Comparison of ENCODE assay signal across 1 cellular context in the genomic region with DNA sequence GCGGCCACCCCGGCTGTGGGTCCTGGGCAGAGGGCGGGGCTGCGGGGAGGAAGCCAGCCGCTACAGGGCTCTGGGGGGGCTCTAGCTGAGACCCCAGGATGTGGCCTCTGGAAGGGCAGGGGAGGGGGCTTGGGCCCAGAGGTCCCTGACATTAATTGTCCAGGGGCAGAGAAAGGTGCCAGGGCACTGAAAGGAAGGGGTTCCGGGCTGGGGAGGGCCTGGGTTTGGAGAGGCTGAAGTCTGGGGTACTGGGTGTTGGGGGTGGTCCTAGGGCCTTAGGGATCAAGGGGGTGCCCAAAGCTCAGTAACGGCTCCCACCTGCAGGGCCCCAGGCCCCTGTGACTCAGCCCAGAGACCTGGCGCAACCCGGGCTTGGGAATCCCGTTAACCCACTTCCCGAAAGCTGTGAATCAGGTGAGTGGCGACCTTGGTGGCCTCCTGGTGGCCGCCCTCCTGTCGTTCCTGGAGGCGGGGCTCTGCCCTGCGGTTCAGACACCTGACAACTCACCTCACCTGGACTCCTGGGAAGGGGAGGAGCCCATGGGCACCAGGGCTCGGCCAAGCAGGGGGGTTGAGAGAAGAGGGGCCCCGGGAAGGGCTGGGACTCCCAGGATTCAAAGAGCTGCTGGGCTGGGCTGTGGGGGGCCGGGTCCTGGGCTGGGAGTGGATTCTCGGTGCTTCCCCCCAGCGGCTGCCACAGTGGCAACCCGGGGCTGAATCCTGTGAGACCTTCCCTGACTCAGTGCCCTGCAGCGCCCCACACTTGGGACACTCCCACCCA.
TF ChIP-seq lines count a peak whose summit lies in the region.

No MANE protein-coding gene starts in this region.

TF ChIP-seq in A549, 52 proteins besides CTCF, POLR2A, EP300 and RAD21 (continued from another document):
- TF ChIP-seq PBX3 (IDR thresholded peaks at IDR 0.05), result no peak
